ENCODE assay signal across 20 cellular contexts in the genomic region with DNA sequence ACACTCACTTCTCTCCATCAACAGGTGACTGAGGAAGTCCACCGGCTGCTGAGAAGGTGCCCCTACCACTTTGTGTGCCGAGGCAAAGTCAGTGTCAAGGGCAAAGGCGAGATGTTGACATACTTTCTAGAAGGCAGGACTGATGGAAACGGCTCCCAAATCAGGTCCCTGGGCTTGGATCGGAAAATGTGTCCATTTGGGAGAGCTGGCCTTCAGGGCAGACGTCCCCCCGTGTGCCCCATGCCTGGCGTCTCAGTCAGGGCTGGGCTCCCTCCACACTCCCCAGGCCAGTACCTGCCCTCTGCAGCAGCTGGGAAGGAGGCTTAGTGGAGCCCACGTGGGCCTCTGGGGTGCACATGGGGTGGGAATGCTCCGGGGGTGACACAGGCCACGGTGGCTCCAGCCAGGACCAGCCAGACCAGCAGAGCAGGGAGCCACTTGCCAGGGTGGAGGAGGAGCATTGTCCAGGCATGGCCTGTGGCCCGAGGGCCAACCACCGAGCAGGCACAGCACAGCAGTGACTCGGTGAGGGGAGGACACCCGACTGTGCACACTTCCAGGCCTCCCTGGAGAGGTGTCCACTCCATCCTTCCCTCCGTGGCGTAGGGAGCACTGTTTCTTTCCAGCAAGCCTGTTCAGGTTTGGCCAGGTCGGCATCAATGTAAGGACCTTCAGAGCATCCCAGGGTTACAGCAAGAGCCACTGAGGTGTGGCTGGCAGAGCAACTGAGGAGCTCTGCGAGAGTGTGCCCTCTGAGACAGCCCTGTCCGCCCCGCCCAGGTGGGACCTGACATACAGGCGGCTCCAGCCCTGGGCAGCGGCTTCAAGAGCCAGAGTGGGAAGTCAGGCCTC.
"Had no signal": no experiment of that assay in that cellular context is flagged by ENCODE, and none has a peak within 500 bp of the region (broad histone marks: within the 10 kb centered on the region; RNA-seq: fewer than 3 reads in every experiment).

No MANE protein-coding gene starts in this region.

- ATAC-seq: activated CD4-positive, alpha-beta T cell treated with anti-CD3 and anti-CD28 coated beads for 36 hours; activated T-helper 17 cell treated with anti-CD3 and anti-CD28 coated beads, Interleukin-2, amount 50 U/mL, for 72 hours; effector memory CD8-positive, alpha-beta T cell; lower lobe of right lung; right cardiac atrium had no signal

- H3K27ac ChIP-seq: ascending aorta, breast epithelium, epithelial cell of prostate, lower lobe of right lung, prostate gland, skin epidermis, testis had no signal

- H3K9me3 ChIP-seq: ascending aorta, breast epithelium, lower lobe of right lung, prostate gland, testis had no signal

- DNase-seq: activated CD4-positive, alpha-beta T cell treated with anti-CD3 and anti-CD28 coated beads for 36 hours; activated naive CD4-positive, alpha-beta T cell treated with anti-CD3 and anti-CD28 coated beads for 36 hours; cerebellar nuclear complex; dermis blood vessel endothelial cell; effector memory CD8-positive, alpha-beta T cell; lower lobe of right lung; nephron progenitor cell; occipital lobe; stimulated activated naive CD8-positive, alpha-beta T cell treated with anti-CD3 and anti-CD28 coated beads, Interleukin-15, amount 100 ng/mL, for 72 hours; T-helper 1 cell; testis had no signal

- H3K27me3 Mint-ChIP-seq: activated T-helper 17 cell treated with anti-CD3 and anti-CD28 coated beads, Interleukin-2, amount 50 U/mL, for 72 hours; stimulated activated naive CD8-positive, alpha-beta T cell treated with anti-CD3 and anti-CD28 coated beads, Interleukin-15, amount 100 ng/mL, for 72 hours had no signal

- H3K27me3 ChIP-seq: ascending aorta, breast epithelium, testis had no signal

- H3K4me3 Mint-ChIP-seq: activated CD4-positive, alpha-beta T cell treated with anti-CD3 and anti-CD28 coated beads for 36 hours; activated naive CD4-positive, alpha-beta T cell treated with anti-CD3 and anti-CD28 coated beads for 36 hours; activated T-helper 17 cell treated with anti-CD3 and anti-CD28 coated beads, Interleukin-2, amount 50 U/mL, for 72 hours; effector memory CD8-positive, alpha-beta T cell; mesothelial cell of epicardium; nephron progenitor cell; stimulated activated naive CD8-positive, alpha-beta T cell treated with anti-CD3 and anti-CD28 coated beads, Interleukin-15, amount 100 ng/mL, for 72 hours had no signal

- FAIRE-seq: frontal cortex had no signal

- H3K4me3 ChIP-seq: ascending aorta, breast epithelium, lower lobe of right lung, prostate gland, skin epidermis, testis had no signal

- H3K9me3 Mint-ChIP-seq: activated naive CD4-positive, alpha-beta T cell treated with anti-CD3 and anti-CD28 coated beads for 36 hours; activated T-helper 17 cell treated with anti-CD3 and anti-CD28 coated beads, Interleukin-2, amount 50 U/mL, for 72 hours; effector memory CD8-positive, alpha-beta T cell; mesothelial cell of epicardium; nephron progenitor cell; stimulated activated naive CD8-positive, alpha-beta T cell treated with anti-CD3 and anti-CD28 coated beads, Interleukin-15, amount 100 ng/mL, for 72 hours had no signal

- H3K4me1 Mint-ChIP-seq: activated CD4-positive, alpha-beta T cell treated with anti-CD3 and anti-CD28 coated beads for 36 hours; activated T-helper 17 cell treated with anti-CD3 and anti-CD28 coated beads, Interleukin-2, amount 50 U/mL, for 72 hours; mesothelial cell of epicardium; nephron progenitor cell; stimulated activated naive CD8-positive, alpha-beta T cell treated with anti-CD3 and anti-CD28 coated beads, Interleukin-15, amount 100 ng/mL, for 72 hours had no signal

- H3K27ac Mint-ChIP-seq: activated CD4-positive, alpha-beta T cell treated with anti-CD3 and anti-CD28 coated beads for 36 hours; activated naive CD4-positive, alpha-beta T cell treated with anti-CD3 and anti-CD28 coated beads for 36 hours; activated T-helper 17 cell treated with anti-CD3 and anti-CD28 coated beads, Interleukin-2, amount 50 U/mL, for 72 hours; effector memory CD8-positive, alpha-beta T cell; mesothelial cell of epicardium had no signal

- H3K36me3 ChIP-seq: ascending aorta, breast epithelium, lower lobe of right lung, prostate gland had no signal

- H3K36me3 Mint-ChIP-seq: mesothelial cell of epicardium had no signal

- H3K4me1 ChIP-seq: ascending aorta, breast epithelium, prostate gland, testis had no signal
